In genomic region chr19:680287-681028, GRCh38 we compare ENCODE assay signal across 1 cellular context.
TF ChIP-seq lines count a peak whose summit lies in the region.

No MANE protein-coding gene starts in this region.

TF ChIP-seq in HepG2, 621 proteins besides CTCF, POLR2A, EP300 and RAD21 (continued from another document):
- TF ChIP-seq AHDC1 (CRISPR knock-in tag; IDR thresholded peaks at IDR 0.05; ENCODE audit: borderline replicate concordance): no peak
- no peak for TF ChIP-seq RXRB (CRISPR knock-in tag; IDR thresholded peaks at IDR 0.05; ENCODE audit: borderline replicate concordance)
- TF ChIP-seq ZNF180 (CRISPR knock-in tag; IDR thresholded peaks at IDR 0.05; ENCODE audit: borderline replicate concordance, low read depth): no peak
- no peak for TF ChIP-seq MEF2D (CRISPR knock-in tag; IDR thresholded peaks at IDR 0.05)
- no peak for TF ChIP-seq ZNF761 (CRISPR knock-in tag; conservative IDR thresholded peaks at IDR 0.05)
- TF ChIP-seq ZBTB43 (CRISPR knock-in tag; conservative IDR thresholded peaks at IDR 0.05): 0 out of 2 replicates have a peak, but pooled peaks have one; percentile 3
- TF ChIP-seq MTA1 (CRISPR knock-in tag; IDR thresholded peaks at IDR 0.05; ENCODE audit: borderline replicate concordance): no peak
- no peak for TF ChIP-seq ELK4 (CRISPR knock-in tag; IDR thresholded peaks at IDR 0.05; ENCODE audit: borderline replicate concordance)
- TF ChIP-seq GTF3A (CRISPR knock-in tag; conservative IDR thresholded peaks at IDR 0.05): no peak
- no peak for TF ChIP-seq AFF4 (CRISPR knock-in tag; IDR thresholded peaks at IDR 0.05)
- TF ChIP-seq ZFP36 (IDR thresholded peaks at IDR 0.05; ENCODE audit: borderline replicate concordance, low read depth, low read length, partially characterized antibody): no peak
- no peak for TF ChIP-seq KLF13 (CRISPR knock-in tag; IDR thresholded peaks at IDR 0.05)
- no peak for TF ChIP-seq ZNF652 (CRISPR knock-in tag; IDR thresholded peaks at IDR 0.05; ENCODE audit: borderline replicate concordance, low read depth)
- 0 out of 2 replicates have a peak, but pooled peaks have one; percentile 45 for TF ChIP-seq SPEN (CRISPR knock-in tag; IDR thresholded peaks at IDR 0.05; ENCODE audit: low read depth)
